ENCODE assay signal across 17 cellular contexts in the genomic region with DNA sequence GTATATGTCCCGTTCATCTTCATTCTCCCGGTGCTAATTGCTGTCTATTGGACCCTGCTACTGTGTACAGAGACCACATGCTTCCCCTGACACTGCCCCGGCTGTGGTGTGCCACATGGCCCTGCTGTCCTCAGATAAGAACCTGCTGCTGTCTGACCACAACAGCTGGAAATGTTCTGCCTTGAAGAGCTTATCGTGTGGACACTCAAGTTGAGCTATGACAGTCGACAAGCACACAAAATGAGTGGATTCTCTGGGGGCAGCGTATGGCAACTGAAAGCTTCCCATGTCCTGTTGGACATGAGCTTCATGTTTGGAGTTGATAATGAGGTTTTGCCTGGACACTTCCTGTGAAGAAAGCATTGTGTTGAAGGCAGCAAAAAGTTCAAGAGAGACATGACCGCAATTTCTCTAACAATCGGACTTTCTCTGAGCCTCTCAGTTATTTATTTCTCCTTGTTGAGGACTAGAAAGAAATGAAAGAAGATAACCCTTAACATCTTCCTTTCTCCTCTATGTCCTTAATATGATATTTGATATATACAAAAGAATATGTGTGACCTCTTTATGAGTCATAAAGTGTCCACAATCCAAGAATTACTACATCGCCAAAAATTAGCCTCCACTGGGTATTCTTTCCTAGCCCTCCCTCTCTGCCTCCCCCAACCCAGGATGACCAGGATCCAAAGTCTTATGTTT.
DNase-seq lines count a peak whose midpoint lies in the region; ATAC-seq and TF ChIP-seq lines count a peak whose summit lies in the region.
"Had no signal": no experiment of that assay in that cellular context is flagged by ENCODE, and none has a peak within 500 bp of the region (broad histone marks: within the 10 kb centered on the region; RNA-seq: fewer than 3 reads in every experiment).

No MANE protein-coding gene starts in this region.

- H3F3A ChIP-seq in PC-3 (ENCODE audit: low read length, unreplicated experiment) = no peaks in the 10 kb centered on the region

- H3K4me1 Mint-ChIP-seq in natural killer cell treated with Interleukin-12 subunit alpha and Interleukin-12 subunit beta and Interleukin-15 and Interleukin-18, amount 100 ng/mL, for 72 hours (ENCODE audit: low read depth in 2 of 2) = peaks cover 0 to 4% of the 10 kb centered on the region in 2 donors
- H3K4me1 Mint-ChIP-seq in Calu3 (ENCODE audit: low read depth, unreplicated experiment) = no peaks in the 10 kb centered on the region
- H3K4me1 Mint-ChIP-seq: B cell had no signal

- no peak overlapping the region for H2AFZ ChIP-seq in PC-3 (ENCODE audit: low read length)
- H2AFZ ChIP-seq: parathyroid adenoma had no signal

- no peak overlapping the region for H3K4me2 ChIP-seq in PC-3 (ENCODE audit: low read length)

- peaks cover 0 to 4% of the 10 kb centered on the region in 2 donors for H3K27me3 Mint-ChIP-seq in natural killer cell treated with Interleukin-12 subunit alpha and Interleukin-12 subunit beta and Interleukin-15 and Interleukin-18, amount 100 ng/mL, for 72 hours
- H3K27me3 Mint-ChIP-seq in Calu3 (ENCODE audit: unreplicated experiment) = no peaks in the 10 kb centered on the region

- H3K27ac Mint-ChIP-seq in natural killer cell treated with Interleukin-12 subunit alpha and Interleukin-12 subunit beta and Interleukin-15 and Interleukin-18, amount 100 ng/mL, for 72 hours = no peak overlapping the region
- no peak overlapping the region for H3K27ac Mint-ChIP-seq in Calu3 (ENCODE audit: unreplicated experiment)
- H3K27ac Mint-ChIP-seq: B cell; stimulated activated naive CD8-positive, alpha-beta T cell treated with anti-CD3 and anti-CD28 coated beads, Interleukin-15, Interleukin-2, amounts not matched to agents 100 ng/mL and 50 ng/mL, for 24 hours; WTC11 had no signal

- peaks cover 20% of the 10 kb centered on the region for H3K4me1 ChIP-seq in PC-3 (ENCODE audit: insufficient read depth, low read length)
- H3K4me1 ChIP-seq: lower lobe of right lung, parathyroid adenoma had no signal

- H3K9ac ChIP-seq in PC-3 (ENCODE audit: low read length) = no peak overlapping the region
- H3K9ac ChIP-seq: parathyroid adenoma had no signal

- H3K9me3 Mint-ChIP-seq in natural killer cell treated with Interleukin-12 subunit alpha and Interleukin-12 subunit beta and Interleukin-15 and Interleukin-18, amount 100 ng/mL, for 72 hours = peaks cover 7% of the 10 kb centered on the region
- H3K9me3 Mint-ChIP-seq in Calu3 (ENCODE audit: low read depth, unreplicated experiment) = peaks cover 4% of the 10 kb centered on the region

- no peaks in the 10 kb centered on the region for H3K79me2 ChIP-seq in PC-3 (ENCODE audit: low read length)
- H3K79me2 ChIP-seq: parathyroid adenoma had no signal

- H3K36me3 Mint-ChIP-seq in natural killer cell treated with Interleukin-12 subunit alpha and Interleukin-12 subunit beta and Interleukin-15 and Interleukin-18, amount 100 ng/mL, for 72 hours = no peaks in the 10 kb centered on the region
- no peaks in the 10 kb centered on the region for H3K36me3 Mint-ChIP-seq in Calu3 (ENCODE audit: insufficient read depth, unreplicated experiment)

- peak; percentile 33; the same call in 1 of the 2 replicates for ATAC-seq in PC-3
- peak; percentile 24 to 43 for ATAC-seq in natural killer cell treated with Interleukin-12 subunit alpha and Interleukin-12 subunit beta and Interleukin-15 and Interleukin-18, amount 100 ng/mL, for 72 hours
- ATAC-seq: WTC11 had no signal

- no peak for TF ChIP-seq CTCF in PC-3 (conservative IDR thresholded peaks at IDR 0.05; ENCODE audit: low read depth, low read length)
- TF ChIP-seq CTCF in fibroblast of mammary gland (conservative IDR thresholded peaks at IDR 0.05; ENCODE audit: control insufficient read depth, insufficient read depth, low read depth, low read length) = no peak
- TF ChIP-seq CTCF in Calu3 (IDR thresholded peaks at IDR 0.05; ENCODE audit: unreplicated experiment) = no peak

- POLR2A ChIA-PET in PC-3 (lab: Charles Lee; ENCODE audit: unreplicated experiment) = no interaction called here

- no peaks in the 10 kb centered on the region for H3K36me3 ChIP-seq in PC-3 (ENCODE audit: low read depth, low read length)
- H3K36me3 ChIP-seq: lower lobe of right lung had no signal

- no peaks in the 10 kb centered on the region for H3K9me2 ChIP-seq in PC-3 (replicated peaks; ENCODE audit: low read length)

- intact Hi-C loops in PC-3 (cut with micrococcal nuclease) = no loop called here
- intact Hi-C loops in Calu3 (cut with micrococcal nuclease; ENCODE audit: unreplicated experiment) = no loop called here

- BruUV-seq in PC-3 (replicated peaks; lab: Mats Ljungman, UMichigan) = no TSS peak
- no TSS peak for BruUV-seq in Calu3 (replicated peaks; lab: Mats Ljungman, UMichigan)

- CTCF ChIA-PET in PC-3 (lab: Charles Lee) = no interaction called here
- CTCF ChIA-PET in Calu3 (lab: Charles Lee) = interaction anchor here (0.5 kb wide), 1 partner anchor 798 kb away, joined by 3 read pairs; no protein-coding TSS in a partner anchor

- H4K20me1 ChIP-seq in PC-3 (ENCODE audit: low read length) = no peaks in the 10 kb centered on the region

- DNase-seq in EH (ENCODE audit: low read depth) (peak; percentile 12), PC-3 (peak; percentile 38), fibroblast of mammary gland (ENCODE audit: low read depth) (peak; percentile 80), dedifferentiated amniotic fluid mesenchymal stem cell (ENCODE audit: extremely low spot score) (no peak), superior temporal gyrus (ENCODE audit: extremely low spot score) (no peak), Calu3 (no peak), NCI-H2171 (lab: John Stamatoyannopoulos, UW) (no peak)
- no peak for DNase-seq in natural killer cell treated with Interleukin-12 subunit alpha and Interleukin-12 subunit beta and Interleukin-15 and Interleukin-18, amount 100 ng/mL, for 72 hours (ENCODE audit: low spot score)
- DNase-seq: activated CD8-positive, alpha-beta memory T cell treated with anti-CD3 and anti-CD28 coated beads, Interleukin-2, amount 50 U/mL, for 48 hours; lower lobe of right lung; MM.1S; SHP77 treated with DMSO at 0.1 percent for 48 hours; stimulated activated CD4-positive, alpha-beta T cell treated with anti-CD3 and anti-CD28 coated beads, Interleukin-2, amount 100 ng/mL, for 48 hours had no signal

- H3K27ac ChIP-seq in PC-3 (ENCODE audit: low read length) = no peak overlapping the region
- H3K27ac ChIP-seq: lower lobe of right lung, parathyroid adenoma had no signal

- no peaks in the 10 kb centered on the region for H3K9me3 ChIP-seq in PC-3 (ENCODE audit: low read length)
- H3K9me3 ChIP-seq: lower lobe of right lung had no signal

- no peaks in the 10 kb centered on the region for H3K27me3 ChIP-seq in PC-3 (ENCODE audit: low read length)

- no peak overlapping the region for H3K4me3 ChIP-seq in PC-3 (ENCODE audit: low read length)
- no peak overlapping the region for H3K4me3 ChIP-seq in fibroblast of mammary gland (ENCODE audit: control insufficient read depth, low read depth, low read length)
- H3K4me3 ChIP-seq: lower lobe of right lung had no signal

- H3K4me3 Mint-ChIP-seq in natural killer cell treated with Interleukin-12 subunit alpha and Interleukin-12 subunit beta and Interleukin-15 and Interleukin-18, amount 100 ng/mL, for 72 hours = no peak overlapping the region
- H3K4me3 Mint-ChIP-seq in Calu3 (ENCODE audit: low read depth, unreplicated experiment) = no peak overlapping the region
- H3K4me3 Mint-ChIP-seq: B cell; stimulated activated naive CD8-positive, alpha-beta T cell treated with anti-CD3 and anti-CD28 coated beads, Interleukin-15, Interleukin-2, amounts not matched to agents 100 ng/mL and 50 ng/mL, for 24 hours; WTC11 had no signal

Comparison
In these comparisons a context has a peak if more than half of its experiments do, and no peak if none do; other contexts are left out.
1. DNase-seq: peak in EH (single experiment), PC-3 (single experiment) and fibroblast of mammary gland (single experiment); none in natural killer cell treated with Interleukin-12 subunit alpha and Interleukin-12 subunit beta and Interleukin-15 and Interleukin-18, amount 100 ng/mL, for 72 hours (single experiment), dedifferentiated amniotic fluid mesenchymal stem cell (single experiment), superior temporal gyrus (single experiment), Calu3 (single experiment) and NCI-H2171 (single experiment).